Comparison of ENCODE assay signal across 11 cellular contexts in the genomic region with DNA sequence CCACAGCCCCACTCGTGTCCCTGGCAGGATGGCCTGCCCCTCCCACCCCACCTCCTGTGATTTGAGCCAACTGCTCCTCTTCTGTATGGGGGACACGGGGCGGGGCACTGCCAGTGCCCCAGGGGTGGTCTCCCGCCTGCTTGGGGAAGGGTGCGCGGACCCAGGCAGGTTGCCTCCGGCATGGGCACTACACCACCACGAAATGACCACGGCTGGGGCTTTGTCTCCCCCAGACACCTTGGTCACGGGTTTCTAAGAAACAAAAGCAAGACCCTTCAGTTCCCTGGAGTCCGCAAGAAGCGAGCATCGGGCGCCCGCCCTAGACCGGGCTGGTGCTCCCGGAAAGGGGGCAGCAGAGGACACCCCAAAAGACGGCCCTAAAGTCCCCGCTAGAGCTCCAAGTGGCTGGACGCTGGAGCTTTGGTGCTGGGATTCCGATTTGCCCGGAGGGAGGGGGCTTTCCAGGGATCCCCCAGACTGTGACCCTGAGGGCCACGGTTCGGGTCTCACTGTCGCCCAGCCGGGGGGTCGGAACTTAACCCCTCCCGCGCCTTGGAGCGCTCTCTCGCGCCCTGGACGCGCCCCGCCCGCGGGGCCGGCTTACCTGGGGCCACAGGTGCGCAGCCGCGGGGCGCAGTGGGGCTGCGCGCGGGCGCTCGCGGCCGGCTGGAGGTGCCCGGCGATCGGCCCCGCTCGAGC.
DNase-seq lines count a peak whose midpoint lies in the region; ATAC-seq and TF ChIP-seq lines count a peak whose summit lies in the region.
"Had no signal": no experiment of that assay in that cellular context is flagged by ENCODE, and none has a peak within 500 bp of the region (broad histone marks: within the 10 kb centered on the region; RNA-seq: fewer than 3 reads in every experiment).

No MANE protein-coding gene starts in this region.

- ATAC-seq in HG02798 (IDR thresholded peaks at IDR 0.05; ENCODE audit: poor library complexity, unreplicated experiment): no peak
- no peak for ATAC-seq in GM21515 (IDR thresholded peaks at IDR 0.05; ENCODE audit: unreplicated experiment)
- ATAC-seq in GM19397 (IDR thresholded peaks at IDR 0.05; ENCODE audit: unreplicated experiment): no peak

- H3K36me3 Mint-ChIP-seq in Calu3 (ENCODE audit: insufficient read depth, unreplicated experiment): peaks cover 6% of the 10 kb centered on the region
- H3K36me3 Mint-ChIP-seq: activated naive CD8-positive, alpha-beta T cell treated with anti-CD3 and anti-CD28 coated beads for 36 hours had no signal

- peaks cover 15% of the 10 kb centered on the region for H3K4me1 Mint-ChIP-seq in Calu3 (ENCODE audit: low read depth, unreplicated experiment)
- H3K4me1 Mint-ChIP-seq: activated naive CD8-positive, alpha-beta T cell treated with anti-CD3 and anti-CD28 coated beads for 36 hours had no signal

- no TSS peak for BruUV-seq in Calu3 (replicated peaks; lab: Mats Ljungman, UMichigan)

- H3K9me3 Mint-ChIP-seq in Calu3 (ENCODE audit: low read depth, unreplicated experiment): no peaks in the 10 kb centered on the region
- H3K9me3 Mint-ChIP-seq: activated naive CD8-positive, alpha-beta T cell treated with anti-CD3 and anti-CD28 coated beads for 36 hours had no signal

- TF ChIP-seq CTCF in Calu3 (IDR thresholded peaks at IDR 0.05; ENCODE audit: unreplicated experiment): no peak
- TF ChIP-seq CTCF in WI38 (IDR thresholded peaks at IDR 0.05; ENCODE audit: low read depth, low read length): no peak

- H3K27ac Mint-ChIP-seq in Calu3 (ENCODE audit: unreplicated experiment): no peak overlapping the region
- H3K27ac Mint-ChIP-seq: activated naive CD8-positive, alpha-beta T cell treated with anti-CD3 and anti-CD28 coated beads for 36 hours had no signal

- peak overlapping the region; percentile 67 for H3K4me3 Mint-ChIP-seq in Calu3 (ENCODE audit: low read depth, unreplicated experiment)
- H3K4me3 Mint-ChIP-seq: activated naive CD8-positive, alpha-beta T cell treated with anti-CD3 and anti-CD28 coated beads for 36 hours had no signal

- peaks cover 21% of the 10 kb centered on the region for H3K27me3 Mint-ChIP-seq in Calu3 (ENCODE audit: unreplicated experiment)

- peak overlapping the region; percentile 77 for H3K4me3 ChIP-seq in WI38 (ENCODE audit: low read depth, low read length)
- H3K4me3 ChIP-seq: SK-N-MC had no signal

- CTCF ChIA-PET in Calu3 (lab: Charles Lee): no interaction called here

- DNase-seq in Calu3 (peak; percentile 9), hepatic stellate cell (ENCODE audit: low spot score) (peak; percentile 17), retina (peak; percentile 58)
- no peak for DNase-seq in activated effector memory CD4-positive, alpha-beta T cell treated with anti-CD3 and anti-CD28 coated beads, Interleukin-2, amount 50 U/mL, for 16 hours
- DNase-seq: activated naive CD8-positive, alpha-beta T cell treated with anti-CD3 and anti-CD28 coated beads for 36 hours; midbrain had no signal

- intact Hi-C loops in Calu3 (cut with micrococcal nuclease; ENCODE audit: unreplicated experiment): no loop called here
